In the genomic region with DNA sequence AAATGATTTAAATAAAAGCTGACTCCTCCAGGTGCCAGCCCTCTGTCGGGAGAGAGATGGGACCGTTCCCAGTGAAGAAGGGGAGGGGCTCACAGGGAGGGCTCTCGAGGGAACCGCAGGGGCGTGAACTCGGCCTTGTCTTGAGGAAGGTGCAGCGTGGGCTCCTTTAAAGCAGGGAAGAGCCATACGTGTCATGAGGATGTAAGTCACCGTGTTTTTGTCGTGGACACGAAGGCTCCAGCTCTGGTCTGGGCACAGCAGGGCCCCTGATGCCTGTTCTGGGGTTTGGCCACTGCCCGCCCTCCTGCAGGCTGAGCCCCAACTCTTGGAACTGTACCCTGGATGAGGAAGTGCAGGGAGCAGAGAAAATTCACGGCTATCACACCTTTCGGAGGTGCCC, we compare ENCODE assay signal across 23 cellular contexts. TPM values are rescaled to one million over a fixed set of nuclear protein-coding genes. Genes with fewer than 3 reads are reported as not detected.
A peak's percentile ranks its signal among the peaks of the same experiment; 100 is the strongest.
DNase-seq lines count a peak whose midpoint lies in the region; ATAC-seq and TF ChIP-seq lines count a peak whose summit lies in the region.
"Had no signal": no experiment of that assay in that cellular context is flagged by ENCODE, and none has a peak within 500 bp of the region (broad histone marks: within the 10 kb centered on the region; RNA-seq: fewer than 3 reads in every experiment).

No MANE protein-coding gene starts in this region.

- H3K4me3 ChIP-seq in heart right ventricle, result no peak overlapping the region
- no peak overlapping the region for H3K4me3 ChIP-seq in neuronal stem cell (ENCODE audit: low read length in 2 of 2)
- H3K4me3 ChIP-seq: hepatocyte, left lung, tibial artery had no signal

- no peak overlapping the region for H3K4me2 ChIP-seq in neuronal stem cell (ENCODE audit: insufficient read depth, low read length, poor library complexity, severe bottlenecking)
- H3K4me2 ChIP-seq: hepatocyte had no signal

- H3K9me3 Mint-ChIP-seq in activated CD4-positive, alpha-beta T cell treated with anti-CD3 and anti-CD28 coated beads, Interleukin-2, amount 10 ng/mL, durations not matched to agents 24 days and 14 days, result no peaks in the 10 kb centered on the region
- H3K9me3 Mint-ChIP-seq in nephron progenitor cell, result no peaks in the 10 kb centered on the region
- H3K9me3 Mint-ChIP-seq: CD4-positive, alpha-beta memory T cell; central memory CD8-positive, alpha-beta T cell; mesothelial cell of epicardium; naive thymus-derived CD4-positive, alpha-beta T cell; stimulated activated naive B cell treated with anti-CD40 and anti-IgM and Interleukin-4, amounts not matched to agents 10 μg/mL and 1 μg/mL and 100 μg/mL, for 72 hours had no signal

- no peak overlapping the region for H2BK120ac ChIP-seq in neuronal stem cell (ENCODE audit: low read depth, low read length)

- no peak overlapping the region for H2AFZ ChIP-seq in neuronal stem cell (ENCODE audit: low read length)
- H2AFZ ChIP-seq: hepatocyte had no signal

- no peak overlapping the region for H2AK5ac ChIP-seq in neuronal stem cell (ENCODE audit: low read depth, low read length)

- no peaks in the 10 kb centered on the region for H3K36me3 Mint-ChIP-seq in activated CD4-positive, alpha-beta T cell treated with anti-CD3 and anti-CD28 coated beads, Interleukin-2, amount 10 ng/mL, durations not matched to agents 24 days and 14 days (ENCODE audit: low read depth)
- no peaks in the 10 kb centered on the region for H3K36me3 Mint-ChIP-seq in nephron progenitor cell (ENCODE audit: low read depth)
- H3K36me3 Mint-ChIP-seq: CD4-positive, alpha-beta memory T cell; mesothelial cell of epicardium; naive thymus-derived CD4-positive, alpha-beta T cell; stimulated activated naive B cell treated with anti-CD40 and anti-IgM and Interleukin-4, amounts not matched to agents 10 μg/mL and 1 μg/mL and 100 μg/mL, for 72 hours had no signal

- H2BK15ac ChIP-seq in neuronal stem cell (ENCODE audit: low read length), result peak overlapping the region; percentile 93

- no peaks in the 10 kb centered on the region for H3K79me1 ChIP-seq in neuronal stem cell (ENCODE audit: low read depth, low read length)

- no peak overlapping the region for H3K27ac Mint-ChIP-seq in activated CD4-positive, alpha-beta T cell treated with anti-CD3 and anti-CD28 coated beads, Interleukin-2, amount 10 ng/mL, durations not matched to agents 24 days and 14 days
- H3K27ac Mint-ChIP-seq in nephron progenitor cell, result no peak overlapping the region
- H3K27ac Mint-ChIP-seq: CD4-positive, alpha-beta memory T cell; mesothelial cell of epicardium; naive thymus-derived CD4-positive, alpha-beta T cell; stimulated activated naive B cell treated with anti-CD40 and anti-IgM and Interleukin-4, amounts not matched to agents 10 μg/mL and 1 μg/mL and 100 μg/mL, for 72 hours had no signal

- H3K4ac ChIP-seq in neuronal stem cell (ENCODE audit: low read length), result no peak overlapping the region

- no peak overlapping the region for H2BK12ac ChIP-seq in neuronal stem cell (ENCODE audit: low read length)

- DNase-seq in activated CD4-positive, alpha-beta T cell treated with anti-CD3 and anti-CD28 coated beads for 1 hour, result peak; percentile 1
- no peak for DNase-seq in activated CD4-positive, alpha-beta T cell treated with anti-CD3 and anti-CD28 coated beads, Interleukin-2, amount 10 ng/mL, durations not matched to agents 24 days and 14 days
- DNase-seq in left cardiac atrium (peak; percentile 8), heart right ventricle (no peak), neuronal stem cell (ENCODE audit: low spot score) (no peak), NCI-H2196 treated with DMSO at 0.1 percent for 48 hours (lab: John Stamatoyannopoulos, UW; ENCODE audit: unreplicated experiment) (no peak), SK-N-DZ (ENCODE audit: low spot score) (no peak), nephron progenitor cell (no peak)
- DNase-seq: activated CD4-positive, alpha-beta T cell treated with anti-CD3 and anti-CD28 coated beads for 4 hours; CD4-positive, alpha-beta memory T cell; DMS 273 treated with DMSO at 0.1 percent for 48 hours; Kasumi-1; NCI-H187; NCI-H526 treated with DMSO at 0.1 percent for 48 hours; stimulated activated naive B cell treated with anti-CD40 and anti-IgM and Interleukin-4, amounts not matched to agents 10 μg/mL and 1 μg/mL and 100 μg/mL, for 72 hours had no signal

- TF ChIP-seq CTCF in heart right ventricle (IDR thresholded peaks at IDR 0.05) (no peak), nephron progenitor cell (IDR thresholded peaks at IDR 0.05) (no peak)

- no peak for ATAC-seq in left cardiac atrium
- no peak for ATAC-seq in heart right ventricle
- ATAC-seq: HepG2; left lung; naive thymus-derived CD4-positive, alpha-beta T cell; stimulated activated naive B cell treated with anti-CD40 and anti-IgM and Interleukin-4, amounts not matched to agents 10 μg/mL and 1 μg/mL and 100 μg/mL, for 72 hours had no signal

- H3K4me1 Mint-ChIP-seq in activated CD4-positive, alpha-beta T cell treated with anti-CD3 and anti-CD28 coated beads, Interleukin-2, amount 10 ng/mL, durations not matched to agents 24 days and 14 days, result no peaks in the 10 kb centered on the region
- H3K4me1 Mint-ChIP-seq in nephron progenitor cell, result peaks cover 17% of the 10 kb centered on the region
- H3K4me1 Mint-ChIP-seq: CD4-positive, alpha-beta memory T cell; central memory CD8-positive, alpha-beta T cell; mesothelial cell of epicardium; stimulated activated naive B cell treated with anti-CD40 and anti-IgM and Interleukin-4, amounts not matched to agents 10 μg/mL and 1 μg/mL and 100 μg/mL, for 72 hours had no signal

- no peak overlapping the region for H3K14ac ChIP-seq in neuronal stem cell (ENCODE audit: low read length)

- H3K27me3 Mint-ChIP-seq in activated CD4-positive, alpha-beta T cell treated with anti-CD3 and anti-CD28 coated beads, Interleukin-2, amount 10 ng/mL, durations not matched to agents 24 days and 14 days, result no peaks in the 10 kb centered on the region
- H3K27me3 Mint-ChIP-seq in nephron progenitor cell (ENCODE audit: low read depth, poor library complexity), result peaks cover 13% of the 10 kb centered on the region
- H3K27me3 Mint-ChIP-seq: naive thymus-derived CD4-positive, alpha-beta T cell had no signal

- H3K27ac ChIP-seq in heart right ventricle (no peak overlapping the region), neuronal stem cell (replicated peaks; ENCODE audit: low read length) (no peak overlapping the region)
- H3K27ac ChIP-seq: 22Rv1, hepatocyte, left lung, tibial artery had no signal

- H3K9ac ChIP-seq in neuronal stem cell (ENCODE audit: low read depth, low read length, poor library complexity), result no peak overlapping the region

- WGBS in heart right ventricle, 2 donors, result 73 to 74% methylated on average over 14 of the region's 14 CpGs
- no CpG with 5 or more reads among the region's 14 CpGs for WGBS in neuronal stem cell (ENCODE audit: extremely low coverage in 2 of 2, insufficient read length in 2 of 2, insufficient replicate concordance in 1 of 2), 2 donors

- H3K36me3 ChIP-seq in heart right ventricle, result no peaks in the 10 kb centered on the region
- no peaks in the 10 kb centered on the region for H3K36me3 ChIP-seq in neuronal stem cell (replicated peaks in 1 of 2; ENCODE audit: control insufficient read depth in 2 of 2, insufficient read depth in 2 of 2, low read length in 2 of 2)
- H3K36me3 ChIP-seq: left lung, tibial artery had no signal

- H4K91ac ChIP-seq in neuronal stem cell (ENCODE audit: low read depth, low read length, poor library complexity), result no peak overlapping the region

- no peak overlapping the region for H3K18ac ChIP-seq in neuronal stem cell (ENCODE audit: low read length)

- H3K23ac ChIP-seq in neuronal stem cell (ENCODE audit: low read depth, low read length, poor library complexity), result no peak overlapping the region

- H4K8ac ChIP-seq in neuronal stem cell (ENCODE audit: low read depth, low read length), result no peak overlapping the region

- no peak overlapping the region for H3K4me3 Mint-ChIP-seq in activated CD4-positive, alpha-beta T cell treated with anti-CD3 and anti-CD28 coated beads, Interleukin-2, amount 10 ng/mL, durations not matched to agents 24 days and 14 days
- H3K4me3 Mint-ChIP-seq in nephron progenitor cell, result no peak overlapping the region
- H3K4me3 Mint-ChIP-seq: CD4-positive, alpha-beta memory T cell; central memory CD8-positive, alpha-beta T cell; mesothelial cell of epicardium; naive thymus-derived CD4-positive, alpha-beta T cell; stimulated activated naive B cell treated with anti-CD40 and anti-IgM and Interleukin-4, amounts not matched to agents 10 μg/mL and 1 μg/mL and 100 μg/mL, for 72 hours had no signal

- H3K27me3 ChIP-seq in heart right ventricle (no peaks in the 10 kb centered on the region), neuronal stem cell (ENCODE audit: control insufficient read depth in 3 of 3, insufficient read depth in 3 of 3, low read depth in 1 of 3, low read length in 3 of 3) (peaks cover 0 to 38% (median 0%) of the 10 kb centered on the region in 3 experiments)
- H3K27me3 ChIP-seq: tibial artery had no signal

- H3K4me1 ChIP-seq in heart right ventricle (peaks cover 0 to 4% (median 0%) of the 10 kb centered on the region in 9 donors), neuronal stem cell (ENCODE audit: control insufficient read depth in 2 of 2, insufficient read depth in 1 of 2, low read depth in 1 of 2, low read length in 2 of 2) (no peaks in the 10 kb centered on the region)
- H3K4me1 ChIP-seq: left lung, tibial artery had no signal

- intact Hi-C loops in activated CD4-positive, alpha-beta T cell treated with anti-CD3 and anti-CD28 coated beads, Interleukin-2, amount 10 ng/mL, durations not matched to agents 24 days and 14 days (cut with micrococcal nuclease), result no loop called here
- intact Hi-C loops in left cardiac atrium (cut with DNase I), result no loop called here
- intact Hi-C loops in heart right ventricle (cut with DNase I), result no loop called here

- H3K9me3 ChIP-seq in heart right ventricle (no peaks in the 10 kb centered on the region), neuronal stem cell (replicated peaks in 1 of 2; ENCODE audit: control insufficient read depth in 2 of 2, insufficient read depth in 1 of 2, low read depth in 1 of 2, low read length in 2 of 2) (no peaks in the 10 kb centered on the region)
- H3K9me3 ChIP-seq: left lung, tibial artery had no signal

- no peak overlapping the region for H2BK5ac ChIP-seq in neuronal stem cell (ENCODE audit: low read length)

RNA-seq across cellular contexts. Expression of gene JAKMIP3, which starts 45.0 kb away (rescaled TPM):
- 1.2 and 1.3 TPM in 2 replicates for total RNA-seq in activated CD4-positive, alpha-beta T cell treated with anti-CD3 and anti-CD28 coated beads, Interleukin-2, amount 10 ng/mL, durations not matched to agents 24 days and 14 days
- total RNA-seq in left cardiac atrium (1 to 10 TPM in 1 of 2 donors, under 1 TPM in 1; 0.44 to 1.1 TPM), heart right ventricle (1 to 10 TPM; 1.0 to 2.5 (median 1.8) TPM)
- 1 to 10 TPM in 1 of 2 donors, under 1 TPM in 1; 0.04 to 2.7 TPM for polyA plus RNA-seq in heart right ventricle
- 0.20 TPM for polyA plus RNA-seq in neuronal stem cell (2013, experiment 1 of 2)
- 0.22 TPM for polyA plus RNA-seq in neuronal stem cell (2013, experiment 2 of 2)
- 0.45 and 0.66 TPM in 2 replicates for polyA plus RNA-seq in SK-N-DZ (2014; cell fraction: cytosol; rRNA removed)
- polyA plus RNA-seq in SK-N-DZ (2014; cell fraction: nucleus; rRNA removed), result 1.7 and 3.9 TPM in 2 replicates

Comparison
In these comparisons a context has a peak if more than half of its experiments do, and no peak if none do; other contexts are left out.
1. DNase-seq: peak in activated CD4-positive, alpha-beta T cell treated with anti-CD3 and anti-CD28 coated beads for 1 hour (single experiment) and left cardiac atrium (single experiment); none in activated CD4-positive, alpha-beta T cell treated with anti-CD3 and anti-CD28 coated beads, Interleukin-2, amount 10 ng/mL, durations not matched to agents 24 days and 14 days (single experiment), heart right ventricle (0 of 2), neuronal stem cell (single experiment), NCI-H2196 treated with DMSO at 0.1 percent for 48 hours (single experiment), SK-N-DZ (single experiment) and nephron progenitor cell (single experiment).